In the genomic region with DNA sequence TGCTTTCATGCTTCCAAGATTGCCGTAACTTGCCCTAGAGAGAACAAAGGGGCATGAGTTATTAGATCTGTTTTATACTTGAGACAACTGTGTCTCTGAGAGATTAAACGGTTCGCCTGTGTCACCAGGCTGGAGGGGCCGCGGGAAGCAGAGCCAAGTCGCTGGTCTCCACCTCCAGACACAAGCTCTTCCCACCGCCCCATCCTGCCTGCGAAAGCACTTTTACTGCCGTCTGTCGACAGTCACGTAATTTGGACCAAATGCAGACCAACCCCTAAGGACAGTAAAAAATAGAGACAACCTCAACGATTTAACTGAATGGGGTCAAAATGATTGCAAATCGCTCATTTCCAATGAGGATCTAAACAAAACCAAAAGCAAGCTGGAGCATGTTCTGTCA, we compare ENCODE assay signal across 20 cellular contexts. TPM values are rescaled to one million over a fixed set of nuclear protein-coding genes. Genes with fewer than 3 reads are reported as not detected.
"Had no signal": no experiment of that assay in that cellular context is flagged by ENCODE, and none has a peak within 500 bp of the region (broad histone marks: within the 10 kb centered on the region; RNA-seq: fewer than 3 reads in every experiment).

No MANE protein-coding gene starts in this region.

- H3K36me3 ChIP-seq: pancreas, upper lobe of left lung had no signal

- H3K4me3 ChIP-seq: dorsolateral prefrontal cortex, pancreas, skin epidermis, upper lobe of left lung had no signal

- H3K27ac ChIP-seq: dorsolateral prefrontal cortex, pancreas, skin epidermis, upper lobe of left lung had no signal

- DNase-seq: activated CD4-positive, alpha-beta T cell treated with anti-CD3 and anti-CD28 coated beads, Interleukin-2, amount 50 U/mL, for 4 hours; activated naive CD4-positive, alpha-beta T cell treated with anti-CD3 and anti-CD28 coated beads, Interleukin-2, amount 10 ng/mL, durations not matched to agents 7 days and 5 days; activated T-cell treated with anti-CD3 and anti-CD28 coated beads for 4 hours; dorsolateral prefrontal cortex; erythroblast; hypothalamus; kidney; nephron progenitor cell; pancreas; stimulated activated CD4-positive, alpha-beta T cell treated with anti-CD3 and anti-CD28 coated beads, Interleukin-4, amount 100 ng/mL, for 4 hours; stimulated activated CD8-positive, alpha-beta memory T cell treated with anti-CD3 and anti-CD28 coated beads, Interleukin-4, amount 100 ng/mL, for 48 hours; stimulated activated naive CD8-positive, alpha-beta T cell treated with anti-CD3 and anti-CD28 coated beads, Interleukin-15, Interleukin-2, amounts not matched to agents 100 U/mL and 50 U/mL, for 24 hours had no signal

- H3K4me1 ChIP-seq: pancreas, upper lobe of left lung had no signal

- ATAC-seq: activated CD4-positive, CD25-positive, alpha-beta regulatory T cell treated with anti-CD3 and anti-CD28 coated beads, Interleukin-2, amount 50 U/mL, for 24 hours; activated T-helper 17 cell treated with anti-CD3 and anti-CD28 coated beads, Interleukin-2, amount 50 U/mL, for 72 hours; stimulated activated naive CD8-positive, alpha-beta T cell treated with anti-CD3 and anti-CD28 coated beads, Interleukin-15, Interleukin-2, amounts not matched to agents 100 U/mL and 50 U/mL, for 24 hours had no signal

- H3K27me3 ChIP-seq: pancreas, upper lobe of left lung had no signal

- H3K9me3 ChIP-seq: pancreas, upper lobe of left lung had no signal

RNA-seq across cellular contexts. Expression of a gene that starts 17.3 kb away (rescaled TPM):
- total RNA-seq: activated T-helper 17 cell treated with anti-CD3 and anti-CD28 coated beads, Interleukin-2, amount 50 U/mL, for 72 hours; astrocyte; kidney; liver; renal cortical epithelial cell; temporal lobe had no signal
- polyA plus RNA-seq: liver had no signal
